11 cellular contexts compared by ENCODE assay signal in the genomic region with DNA sequence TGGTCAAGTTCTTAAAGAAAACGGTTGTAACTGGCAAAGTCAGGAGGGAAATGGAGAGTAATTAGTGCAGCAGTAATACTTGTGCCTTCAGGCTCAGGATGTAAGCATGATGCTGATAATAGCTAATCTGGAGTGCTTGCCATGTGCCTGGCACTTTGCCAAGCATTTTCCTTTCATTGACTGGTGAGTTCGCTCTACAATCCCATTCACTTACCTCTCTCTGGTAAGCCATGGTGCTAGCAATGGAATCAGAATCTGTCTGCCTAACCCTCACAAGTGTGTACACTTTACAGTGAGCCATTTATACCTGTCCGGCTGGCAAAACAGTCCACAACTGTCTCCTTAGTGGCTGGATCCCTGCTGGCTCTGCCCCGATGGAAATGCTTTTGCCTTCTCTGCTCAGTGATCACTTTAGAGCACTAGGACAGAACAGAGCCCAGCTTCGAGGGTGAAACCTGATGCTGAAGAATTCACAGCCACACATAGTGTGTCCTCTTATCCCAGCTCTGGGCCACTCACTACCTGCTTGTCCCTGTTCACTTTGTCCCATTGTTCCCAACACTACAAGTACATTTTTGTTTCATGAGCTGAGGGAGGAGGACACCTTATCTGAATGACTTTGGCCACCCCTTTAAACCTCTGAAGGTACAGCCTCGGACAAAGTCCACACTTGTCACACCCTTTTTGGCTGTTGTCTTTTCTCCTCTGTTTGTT. TPM values are rescaled to one million over a fixed set of nuclear protein-coding genes. Genes with fewer than 3 reads are reported as not detected.
DNase-seq lines count a peak whose midpoint lies in the region; ATAC-seq and TF ChIP-seq lines count a peak whose summit lies in the region.
"Had no signal": no experiment of that assay in that cellular context is flagged by ENCODE, and none has a peak within 500 bp of the region (broad histone marks: within the 10 kb centered on the region; RNA-seq: fewer than 3 reads in every experiment).

No MANE protein-coding gene starts in this region.

- TF ChIP-seq POLR2A in testis (IDR thresholded peaks at IDR 0.05): no peak

- H3K9me3 Mint-ChIP-seq in naive thymus-derived CD8-positive, alpha-beta T cell: no peaks in the 10 kb centered on the region
- H3K9me3 Mint-ChIP-seq: activated T-cell treated with anti-CD3 and anti-CD28 coated beads, Interleukin-2, amount 50 U/mL, for 4 hours; central memory CD8-positive, alpha-beta T cell; T-helper 2 cell treated with Interferon-gamma antibody and Interleukin-4, amounts not matched to agents 5 μg/mL and 100 μg/mL, for 36 hours had no signal

- H3K4me3 Mint-ChIP-seq in naive thymus-derived CD8-positive, alpha-beta T cell: no peak overlapping the region
- H3K4me3 Mint-ChIP-seq: activated T-cell treated with anti-CD3 and anti-CD28 coated beads, Interleukin-2, amount 50 U/mL, for 4 hours; central memory CD8-positive, alpha-beta T cell; T-helper 2 cell treated with Interferon-gamma antibody and Interleukin-4, amounts not matched to agents 5 μg/mL and 100 μg/mL, for 36 hours had no signal

- peaks cover 0 to 5% (median 2%) of the 10 kb centered on the region in 4 donors for H3K4me1 Mint-ChIP-seq in naive thymus-derived CD8-positive, alpha-beta T cell
- H3K4me1 Mint-ChIP-seq: central memory CD8-positive, alpha-beta T cell had no signal

- no peaks in the 10 kb centered on the region for H3K36me3 ChIP-seq in testis (ENCODE audit: low read depth, missing control alignments)

- H3K4me3 ChIP-seq in testis: no peak overlapping the region

- H3K36me3 Mint-ChIP-seq in naive thymus-derived CD8-positive, alpha-beta T cell: peaks cover 0 to 21% (median 19%) of the 10 kb centered on the region in 3 donors

- intact Hi-C loops in left cardiac atrium (cut with DNase I): no loop called here
- intact Hi-C loops in testis (cut with DNase I; ENCODE audit: low total_unique reads): no loop called here

- ATAC-seq in left cardiac atrium: peak; percentile 57 to 60
- ATAC-seq in GM21737 (IDR thresholded peaks at IDR 0.05; ENCODE audit: unreplicated experiment): no peak
- ATAC-seq in naive thymus-derived CD8-positive, alpha-beta T cell: no peak
- ATAC-seq: activated T-cell treated with anti-CD3 and anti-CD28 coated beads, Interleukin-2, amount 50 U/mL, for 4 hours had no signal

- no peak for TF ChIP-seq CTCF in testis (IDR thresholded peaks at IDR 0.05)

- H3K9me3 ChIP-seq in testis: no peaks in the 10 kb centered on the region

- DNase-seq in NCI-H1105 treated with DMSO at 0.1 percent for 48 hours (lab: John Stamatoyannopoulos, UW) (peak; percentile 80), left cardiac atrium (peak; percentile 47), testis (peak; percentile 45), NAMALWA (ENCODE audit: low spot score) (no peak)
- DNase-seq in naive thymus-derived CD8-positive, alpha-beta T cell: no peak
- DNase-seq: activated T-cell treated with anti-CD3 and anti-CD28 coated beads, Interleukin-2, amount 50 U/mL, for 4 hours had no signal

- WGBS in testis, 2 donors: 63 to 67% methylated on average over 6 of the region's 6 CpGs

- H3K27ac ChIP-seq in testis: no peak overlapping the region
- H3K27ac ChIP-seq: parathyroid adenoma had no signal

- POLR2A ChIA-PET in naive thymus-derived CD8-positive, alpha-beta T cell (lab: Charles Lee): no interaction called here

- H3K27me3 ChIP-seq in testis: no peaks in the 10 kb centered on the region

- no peaks in the 10 kb centered on the region for H3K27me3 Mint-ChIP-seq in naive thymus-derived CD8-positive, alpha-beta T cell
- H3K27me3 Mint-ChIP-seq: central memory CD8-positive, alpha-beta T cell had no signal

- no peak overlapping the region for H3K27ac Mint-ChIP-seq in naive thymus-derived CD8-positive, alpha-beta T cell
- H3K27ac Mint-ChIP-seq: T-helper 2 cell treated with Interferon-gamma antibody and Interleukin-4, amounts not matched to agents 5 μg/mL and 100 μg/mL, for 36 hours had no signal

- no peaks in the 10 kb centered on the region for H3K4me1 ChIP-seq in testis
- H3K4me1 ChIP-seq: parathyroid adenoma had no signal

TF ChIP-seq in PFSK-1, 5 proteins besides CTCF, POLR2A, EP300 and RAD21:
- TF ChIP-seq TAF1 (IDR thresholded peaks at IDR 0.05; ENCODE audit: borderline replicate concordance, insufficient read depth, low read length) (peak; percentile 66; the same call in 1 of the 2 replicates), POLR2AphosphoS5 (IDR thresholded peaks at IDR 0.05; ENCODE audit: low read depth, low read length) (peak; percentile 61; the same call in 1 of the 2 replicates), SIN3A (IDR thresholded peaks at IDR 0.05; ENCODE audit: borderline replicate concordance, insufficient read depth, low read length) (peak; percentile 89; the same call in 1 of the 2 replicates), FOXP2 (optimal IDR thresholded peaks at IDR 0.05; ENCODE audit: borderline replicate concordance, extremely low read depth, extremely low read length, insufficient read depth) (no peak), REST (IDR thresholded peaks at IDR 0.05; ENCODE audit: insufficient read depth in 1 of 2, low read depth in 2 of 2, low read length in 2 of 2) (0 out of 4 replicates have a peak, but pooled peaks of 1 of the 2 experiments have one; percentile 23)

RNA-seq across cellular contexts. Expression of gene CHP1, which starts 10.3 kb away (rescaled TPM):
- polyA plus RNA-seq in PFSK-1 (2012; ENCODE audit: insufficient read length, low read depth): 48.2 TPM
- total RNA-seq in left cardiac atrium: 100 to 1,000 TPM; 113 to 123 TPM
- 10 to 100 TPM; 61.9 to 72.7 TPM for total RNA-seq in testis
- polyA plus RNA-seq in testis (ENCODE audit: insufficient read depth, low read depth, low replicate concordance): 36.6 TPM
- total RNA-seq in naive thymus-derived CD8-positive, alpha-beta T cell: 10 to 100 TPM; 21.1 to 23.9 TPM
- polyA plus RNA-seq in naive thymus-derived CD8-positive, alpha-beta T cell: 10 to 100 TPM; 11.3 to 21.7 (median 12.5) TPM

RNA-seq across cellular contexts. Expression of gene EXD1, which starts 10.9 kb away (rescaled TPM):
- not detected for polyA plus RNA-seq in PFSK-1 (2012; ENCODE audit: insufficient read length, low read depth)
- not detected for total RNA-seq in left cardiac atrium
- 10 to 100 TPM; 20.7 to 42.9 TPM for total RNA-seq in testis
- polyA plus RNA-seq in testis (ENCODE audit: insufficient read depth, low read depth, low replicate concordance): 47.0 TPM
- total RNA-seq in naive thymus-derived CD8-positive, alpha-beta T cell: not detected
- not detected for polyA plus RNA-seq in naive thymus-derived CD8-positive, alpha-beta T cell
- total RNA-seq: activated T-cell treated with anti-CD3 and anti-CD28 coated beads, Interleukin-2, amount 50 U/mL, for 4 hours had no signal

Comparison
In these comparisons a context has a peak if more than half of its experiments do, and no peak if none do; other contexts are left out.
1. DNase-seq: peak in NCI-H1105 treated with DMSO at 0.1 percent for 48 hours (single experiment), left cardiac atrium (single experiment) and testis (single experiment); none in NAMALWA (single experiment) and naive thymus-derived CD8-positive, alpha-beta T cell (0 of 10).
2. ATAC-seq: peak in left cardiac atrium (2 of 2); none in GM21737 (single experiment) and naive thymus-derived CD8-positive, alpha-beta T cell (0 of 2).
3. RNA of gene EXD1, which starts 10.9 kb away (total RNA-seq): 20.7 to 42.9 TPM in testis; not detected in left cardiac atrium and not detected in naive thymus-derived CD8-positive, alpha-beta T cell; every median in the first group is over 10 times any median in the second.